In the genomic region with DNA sequence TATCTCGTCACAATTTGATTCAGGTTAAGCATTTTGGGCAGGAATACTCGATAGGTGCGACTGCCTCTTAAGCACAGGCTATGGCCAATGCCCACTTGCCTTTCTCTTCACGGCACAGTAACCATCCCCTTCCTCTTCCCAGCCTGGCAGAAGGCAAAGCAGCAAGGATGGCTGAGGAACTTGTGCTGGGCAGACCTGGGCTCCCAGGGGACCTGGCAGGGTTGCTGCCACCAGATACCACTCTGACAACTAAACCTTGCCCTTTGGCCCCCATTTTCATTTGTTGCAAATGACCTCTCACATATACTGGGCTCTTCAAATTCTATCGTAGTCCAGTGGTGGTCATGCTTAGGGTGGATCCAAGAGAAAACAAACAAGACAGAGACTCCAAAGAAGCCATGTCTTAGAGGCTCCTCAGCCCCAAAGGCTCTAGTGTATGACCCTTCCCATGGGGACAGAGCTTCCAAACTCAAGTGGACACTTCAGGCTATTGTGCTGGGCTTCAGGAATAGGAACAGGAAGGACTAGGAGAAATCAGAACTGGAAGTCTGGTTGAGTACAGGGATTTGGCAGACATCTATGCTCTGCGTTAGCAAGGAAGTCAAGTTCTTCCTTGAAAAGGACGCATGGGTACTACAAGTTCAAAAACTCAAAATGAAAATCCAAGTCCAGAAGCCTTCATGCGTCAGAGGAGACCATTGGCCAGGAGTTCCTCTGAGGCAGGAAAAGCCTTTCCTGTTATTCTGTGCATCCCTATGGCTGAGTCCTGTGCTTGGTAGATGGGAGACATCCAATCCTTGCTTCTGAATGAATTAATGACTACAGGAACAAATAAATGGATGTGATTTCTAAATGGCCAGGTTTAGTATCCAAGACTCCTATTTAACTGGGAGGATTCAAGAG, we compare ENCODE assay signal across 12 cellular contexts.
DNase-seq lines count a peak whose midpoint lies in the region; ATAC-seq and TF ChIP-seq lines count a peak whose summit lies in the region.
"Had no signal": no experiment of that assay in that cellular context is flagged by ENCODE, and none has a peak within 500 bp of the region (broad histone marks: within the 10 kb centered on the region; RNA-seq: fewer than 3 reads in every experiment).

No MANE protein-coding gene starts in this region.

- no peaks in the 10 kb centered on the region for H3K36me3 Mint-ChIP-seq in stimulated activated memory B cell treated with anti-CD40 and anti-IgM and Interleukin-4, amounts not matched to agents 10 μg/mL and 1 μg/mL and 100 μg/mL, for 72 hours
- H3K36me3 Mint-ChIP-seq in T-cell = no peaks in the 10 kb centered on the region

- peak overlapping the region; percentile 75 for H3K27ac ChIP-seq in C4-2B
- H3K27ac ChIP-seq in SJCRH30 = peak overlapping the region; percentile 98; the same call in 1 of the 2 replicates
- peak overlapping the region; percentile 59 to 93 (median 88) for H3K27ac ChIP-seq in esophagus squamous epithelium
- peak overlapping the region; percentile 90 to 96 for H3K27ac ChIP-seq in prostate gland

- no peak for ATAC-seq in stimulated activated memory B cell treated with anti-CD40 and anti-IgM and Interleukin-4, amounts not matched to agents 10 μg/mL and 1 μg/mL and 100 μg/mL, for 72 hours
- ATAC-seq in T-cell (replicated peaks in 1 of 4) = no peak

- H3K27me3 ChIP-seq in SJCRH30 (no peaks in the 10 kb centered on the region), esophagus squamous epithelium (no peaks in the 10 kb centered on the region), prostate gland (replicated peaks; ENCODE audit: insufficient read depth) (no peaks in the 10 kb centered on the region)

- H3K27ac Mint-ChIP-seq in stimulated activated memory B cell treated with anti-CD40 and anti-IgM and Interleukin-4, amounts not matched to agents 10 μg/mL and 1 μg/mL and 100 μg/mL, for 72 hours = no peak overlapping the region
- peak overlapping the region in 1 of 2 donors; percentile 3 for H3K27ac Mint-ChIP-seq in T-cell
- H3K27ac Mint-ChIP-seq: CD8-positive, alpha-beta memory T cell had no signal

- no peak overlapping the region for H3K4me3 ChIP-seq in SJCRH30
- H3K4me3 ChIP-seq in esophagus squamous epithelium = no peak overlapping the region
- no peak overlapping the region for H3K4me3 ChIP-seq in prostate gland

- DNase-seq in SJCRH30 = no peak
- DNase-seq in esophagus squamous epithelium (lab: John Stamatoyannopoulos, UW) = no peak
- DNase-seq in prostate gland (ENCODE audit: low spot score) = no peak
- DNase-seq in DMS79 (lab: John Stamatoyannopoulos, UW) = no peak
- no peak for DNase-seq in T-cell
- DNase-seq in AML-193 (lab: John Stamatoyannopoulos, UW) = no peak
- DNase-seq: CD8-positive, alpha-beta memory T cell; head of caudate nucleus; NCI-H1105 treated with DMSO at 0.1 percent for 48 hours; NCI-H524 treated with DMSO at 0.1 percent for 48 hours had no signal

- no peaks in the 10 kb centered on the region for H3K9me3 Mint-ChIP-seq in stimulated activated memory B cell treated with anti-CD40 and anti-IgM and Interleukin-4, amounts not matched to agents 10 μg/mL and 1 μg/mL and 100 μg/mL, for 72 hours
- peaks cover 0 to 3% (median 0%) of the 10 kb centered on the region in 3 donors for H3K9me3 Mint-ChIP-seq in T-cell
- H3K9me3 Mint-ChIP-seq: CD8-positive, alpha-beta memory T cell had no signal

- H3K36me3 ChIP-seq in SJCRH30 = no peaks in the 10 kb centered on the region
- H3K36me3 ChIP-seq in esophagus squamous epithelium = no peaks in the 10 kb centered on the region
- H3K36me3 ChIP-seq in prostate gland = no peaks in the 10 kb centered on the region

- H3K4me3 Mint-ChIP-seq in stimulated activated memory B cell treated with anti-CD40 and anti-IgM and Interleukin-4, amounts not matched to agents 10 μg/mL and 1 μg/mL and 100 μg/mL, for 72 hours = no peak overlapping the region
- peak overlapping the region in 1 of 3 donors; percentile 48 for H3K4me3 Mint-ChIP-seq in T-cell

- TF ChIP-seq CTCF in C4-2B (conservative IDR thresholded peaks at IDR 0.05) = no peak
- TF ChIP-seq CTCF in esophagus squamous epithelium (IDR thresholded peaks at IDR 0.05) = no peak
- no peak for TF ChIP-seq CTCF in prostate gland (IDR thresholded peaks at IDR 0.05)

- H3K9me3 ChIP-seq in SJCRH30 (replicated peaks) (no peaks in the 10 kb centered on the region), esophagus squamous epithelium (no peaks in the 10 kb centered on the region), prostate gland (no peaks in the 10 kb centered on the region)

- WGBS in esophagus squamous epithelium, 2 donors = 89 to 97% methylated on average over 8 of the region's 8 CpGs
- 83% methylated on average over 8 of the region's 8 CpGs for WGBS in prostate gland

- no peak for TF ChIP-seq POLR2A in esophagus squamous epithelium (IDR thresholded peaks at IDR 0.05)
- no peak for TF ChIP-seq POLR2A in prostate gland (IDR thresholded peaks at IDR 0.05)

- CTCF ChIA-PET in T-cell (lab: Charles Lee) = no interaction called here

- peaks cover 5% of the 10 kb centered on the region for H3K27me3 Mint-ChIP-seq in stimulated activated memory B cell treated with anti-CD40 and anti-IgM and Interleukin-4, amounts not matched to agents 10 μg/mL and 1 μg/mL and 100 μg/mL, for 72 hours
- no peaks in the 10 kb centered on the region for H3K27me3 Mint-ChIP-seq in T-cell

- intact Hi-C loops in esophagus squamous epithelium (cut with DNase I) (no loop called here), prostate gland (cut with DNase I) (loop anchor here (5.0 kb wide), 1 partner anchor 162 kb away; no protein-coding TSS in a partner anchor)

- POLR2A ChIA-PET in T-cell (lab: Charles Lee) = no interaction called here

- H3K4me1 Mint-ChIP-seq in stimulated activated memory B cell treated with anti-CD40 and anti-IgM and Interleukin-4, amounts not matched to agents 10 μg/mL and 1 μg/mL and 100 μg/mL, for 72 hours = peaks cover 12% of the 10 kb centered on the region
- H3K4me1 Mint-ChIP-seq in T-cell = peaks cover 20 to 24% (median 22%) of the 10 kb centered on the region in 3 donors

- peaks cover 45% of the 10 kb centered on the region for H3K4me1 ChIP-seq in SJCRH30
- H3K4me1 ChIP-seq in esophagus squamous epithelium = peaks cover 9 to 77% (median 51%) of the 10 kb centered on the region in 3 donors
- H3K4me1 ChIP-seq in prostate gland (replicated peaks) = peaks cover 20% of the 10 kb centered on the region
